In the genomic region with DNA sequence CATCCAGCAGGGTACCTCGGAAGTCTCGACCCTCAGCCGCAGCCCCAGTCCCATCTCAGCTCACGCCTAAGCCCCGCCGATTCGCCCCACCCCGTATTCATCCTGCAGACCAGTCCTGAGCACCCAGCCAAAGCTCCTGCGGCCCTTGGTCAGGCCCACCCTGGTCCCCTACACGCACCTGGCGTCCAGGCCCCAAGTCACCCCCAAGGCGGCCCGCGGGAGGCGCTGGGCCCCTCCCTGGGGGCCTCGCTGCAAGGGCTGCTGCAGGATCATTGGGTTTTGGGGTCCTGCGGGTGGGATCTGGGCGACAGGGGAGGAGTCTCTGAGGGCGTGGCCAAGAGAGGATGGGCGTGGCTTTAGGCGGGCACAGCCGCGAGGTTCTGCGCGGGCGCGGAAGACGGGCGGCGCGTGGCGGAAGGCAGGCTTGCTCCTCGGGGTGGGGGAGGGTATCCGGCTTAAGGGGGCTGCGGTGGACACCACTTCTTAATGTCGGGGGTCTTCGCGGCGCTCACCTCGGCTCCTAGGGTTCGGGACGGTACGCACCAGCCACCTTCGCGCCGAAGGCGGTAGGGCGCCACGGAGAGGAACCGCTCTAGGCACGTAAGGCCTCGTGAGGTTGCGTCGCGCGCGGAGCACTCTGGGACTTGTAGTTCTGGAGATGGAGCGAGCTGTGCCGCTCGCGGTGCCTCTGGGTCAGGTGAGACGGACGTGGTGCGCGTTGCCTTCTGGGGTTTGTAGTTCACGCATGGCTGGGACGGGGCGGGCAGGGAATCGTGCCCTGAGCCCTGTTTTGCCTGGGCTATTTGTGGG, we compare ENCODE assay signal across 8 cellular contexts. TPM values are rescaled to one million over a fixed set of nuclear protein-coding genes. Genes with fewer than 3 reads are reported as not detected.
DNase-seq lines count a peak whose midpoint lies in the region; ATAC-seq lines count a peak whose summit lies in the region.

A gene with protein sequence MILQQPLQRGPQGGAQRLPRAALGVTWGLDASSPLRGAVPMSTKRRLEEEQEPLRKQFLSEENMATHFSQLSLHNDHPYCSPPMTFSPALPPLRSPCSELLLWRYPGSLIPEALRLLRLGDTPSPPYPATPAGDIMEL (minus strand): TSS at position 274 of the 810 bp plus-strand sequence. CDS start 1 bp downstream, at position 273.
A gene (plus strand): TSS at position 367 of the 810 bp plus-strand sequence. CDS start 292 bp downstream, at position 659.

- DNase-seq in COLO829 (ENCODE audit: low spot score) (peak; percentile 90), HT1080 (ENCODE audit: low read depth) (peak; percentile 97), NOMO-1 (lab: John Stamatoyannopoulos, UW; ENCODE audit: unreplicated experiment in 2 of 2) (peak; percentile 95 to 97), medulla oblongata (ENCODE audit: extremely low spot score) (peak; percentile 98)
- DNase-seq in activated CD8-positive, alpha-beta memory T cell treated with anti-CD3 and anti-CD28 coated beads for 24 hours, result peak; percentile 97
- peak; percentile 94 for DNase-seq in effector CD4-positive, alpha-beta T cell
- DNase-seq in stimulated activated CD4-positive, alpha-beta T cell treated with anti-CD3 and anti-CD28 coated beads, TNF-alpha, amount 100 ng/mL, for 48 hours (ENCODE audit: low read depth in 3 of 3), result peak; percentile 92 to 93 (median 92)

- peak; percentile 56 for ATAC-seq in GM21360 (IDR thresholded peaks at IDR 0.05; ENCODE audit: unreplicated experiment)

RNA-seq across cellular contexts. Expression of the first gene that starts in this region (rescaled TPM):
- total RNA-seq in HT1080 (2014; rRNA removed; shearing (Covaris generic)), result 246 and 370 TPM in 2 replicates
- polyA plus RNA-seq in HT1080 (2015; cell fraction: cytosol; rRNA removed), result 77.8 and 108 TPM in 2 replicates
- polyA plus RNA-seq in HT1080 (2015; cell fraction: nucleus; rRNA removed), result 34.5 and 51.6 TPM in 2 replicates

RNA-seq across cellular contexts. Expression of the second gene that starts in this region (rescaled TPM):
- total RNA-seq in HT1080 (2014; rRNA removed; shearing (Covaris generic)), result 56.9 and 64.6 TPM in 2 replicates
- polyA plus RNA-seq in HT1080 (2015; cell fraction: cytosol; rRNA removed), result 50.7 TPM in 2 replicates
- 78.9 and 88.3 TPM in 2 replicates for polyA plus RNA-seq in HT1080 (2015; cell fraction: nucleus; rRNA removed)

Comparison
In these comparisons a context has a peak if more than half of its experiments do, and no peak if none do; other contexts are left out.
1. Peak in every context shown above with its lines: DNase-seq and ATAC-seq.